In genomic region chr1:248821101-248821500, GRCh38 we compare ENCODE assay signal across 11 cellular contexts. TPM values are rescaled to one million over a fixed set of nuclear protein-coding genes. Genes with fewer than 3 reads are reported as not detected.
DNase-seq lines count a peak whose midpoint lies in the region; ATAC-seq, FAIRE-seq and TF ChIP-seq lines count a peak whose summit lies in the region.
"Had no signal": no experiment of that assay in that cellular context is flagged by ENCODE, and none has a peak within 500 bp of the region (broad histone marks: within the 10 kb centered on the region; RNA-seq: fewer than 3 reads in every experiment).

No MANE protein-coding gene starts in this region.

- H3K4me1 Mint-ChIP-seq in HFFc6 (ENCODE audit: low read depth): peaks cover 63% of the 10 kb centered on the region
- H3K4me1 Mint-ChIP-seq in astrocyte (ENCODE audit: low read depth, unreplicated experiment): peaks cover 44% of the 10 kb centered on the region
- peaks cover 71% of the 10 kb centered on the region for H3K4me1 Mint-ChIP-seq in activated naive CD8-positive, alpha-beta T cell treated with anti-CD3 and anti-CD28 coated beads, Interleukin-2, amount 50 U/mL, for 24 hours

- H4K20me1 ChIP-seq in astrocyte (ENCODE audit: insufficient read depth, low read length): peaks cover 37% of the 10 kb centered on the region

- peak overlapping the region; percentile 98 for H3K27ac Mint-ChIP-seq in HFFc6
- peak overlapping the region; percentile 91 for H3K27ac Mint-ChIP-seq in astrocyte (ENCODE audit: unreplicated experiment)
- no peak overlapping the region for H3K27ac Mint-ChIP-seq in activated naive CD8-positive, alpha-beta T cell treated with anti-CD3 and anti-CD28 coated beads, Interleukin-2, amount 50 U/mL, for 24 hours

- ATAC-seq in GM21515 (IDR thresholded peaks at IDR 0.05; ENCODE audit: unreplicated experiment): no peak
- no peak for ATAC-seq in activated naive CD8-positive, alpha-beta T cell treated with anti-CD3 and anti-CD28 coated beads, Interleukin-2, amount 50 U/mL, for 24 hours

- H3K4me2 ChIP-seq in astrocyte (ENCODE audit: low read length): peak overlapping the region; percentile 90

- no peak for TF ChIP-seq CTCF in AG04449 (IDR thresholded peaks at IDR 0.05; ENCODE audit: insufficient read depth, low read length, missing control alignments)
- no peak for TF ChIP-seq CTCF in HFFc6 (IDR thresholded peaks at IDR 0.05)
- no peak for TF ChIP-seq CTCF in astrocyte (IDR thresholded peaks at IDR 0.05; ENCODE audit: insufficient read depth, low read depth, low read length)

- no peak overlapping the region for H2AFZ ChIP-seq in astrocyte (ENCODE audit: low read depth, low read length)

- H3K4me3 Mint-ChIP-seq in HFFc6: peak overlapping the region; percentile 94
- H3K4me3 Mint-ChIP-seq in astrocyte (ENCODE audit: unreplicated experiment): peak overlapping the region; percentile 90
- H3K4me3 Mint-ChIP-seq in activated naive CD8-positive, alpha-beta T cell treated with anti-CD3 and anti-CD28 coated beads, Interleukin-2, amount 50 U/mL, for 24 hours: no peak overlapping the region

- H3K9me3 Mint-ChIP-seq in HFFc6 (no peaks in the 10 kb centered on the region), astrocyte (ENCODE audit: unreplicated experiment) (no peaks in the 10 kb centered on the region)
- no peaks in the 10 kb centered on the region for H3K9me3 Mint-ChIP-seq in activated naive CD8-positive, alpha-beta T cell treated with anti-CD3 and anti-CD28 coated beads, Interleukin-2, amount 50 U/mL, for 24 hours

- no peaks in the 10 kb centered on the region for H3K9me3 ChIP-seq in astrocyte (ENCODE audit: insufficient read depth, low read depth, low read length)

- FAIRE-seq in astrocyte (lab: Jason Lieb, UNC): no peak

- POLR2A ChIA-PET in AG04449 (lab: Yijun Ruan, JAX): interaction anchor here (0.9 to 1.3 kb wide), 2 partner anchors 17 to 52 kb away, joined by 4 read pairs; partner anchors contain the start of gene ZNF672

- no peaks in the 10 kb centered on the region; the same call in 1 of the 2 replicates for H3K27me3 Mint-ChIP-seq in HFFc6 (ENCODE audit: insufficient read depth)
- no peaks in the 10 kb centered on the region for H3K27me3 Mint-ChIP-seq in astrocyte (ENCODE audit: low read depth, unreplicated experiment)
- H3K27me3 Mint-ChIP-seq in activated naive CD8-positive, alpha-beta T cell treated with anti-CD3 and anti-CD28 coated beads, Interleukin-2, amount 50 U/mL, for 24 hours: no peaks in the 10 kb centered on the region

- DNase-seq in AG04449 (ENCODE audit: low read depth, low spot score) (no peak), HFFc6 (peak; percentile 92), astrocyte (ENCODE audit: low read depth) (peak; percentile 87), kidney tubule cell (ENCODE audit: low spot score) (peak; percentile 99), NK-92 (lab: John Stamatoyannopoulos, UW; ENCODE audit: unreplicated experiment) (no peak), DMS79 (lab: John Stamatoyannopoulos, UW) (no peak)
- DNase-seq in activated naive CD8-positive, alpha-beta T cell treated with anti-CD3 and anti-CD28 coated beads, Interleukin-2, amount 50 U/mL, for 24 hours: no peak
- DNase-seq: Calu3; central memory CD4-positive, alpha-beta T cell; KG1 had no signal

- H3K4me3 ChIP-seq in AG04449 (ENCODE audit: low read depth, low read length) (peak overlapping the region; percentile 25; the same call in 1 of the 2 replicates), astrocyte (ENCODE audit: insufficient read depth, low read depth, low read length) (peak overlapping the region; percentile 52)

- peaks cover 89% of the 10 kb centered on the region for H3K79me2 ChIP-seq in astrocyte (ENCODE audit: insufficient read depth, low read length)

- H3K36me3 Mint-ChIP-seq in HFFc6 (ENCODE audit: low read depth): peaks cover 53% of the 10 kb centered on the region
- peaks cover 21% of the 10 kb centered on the region for H3K36me3 Mint-ChIP-seq in astrocyte (ENCODE audit: low read depth, unreplicated experiment)
- peaks cover 20% of the 10 kb centered on the region for H3K36me3 Mint-ChIP-seq in activated naive CD8-positive, alpha-beta T cell treated with anti-CD3 and anti-CD28 coated beads, Interleukin-2, amount 50 U/mL, for 24 hours (ENCODE audit: low read depth)

- CTCF ChIA-PET in AG04449 (lab: Yijun Ruan, JAX): interaction anchor here (0.9 to 2.2 kb wide), 2 partner anchors 10 to 14 kb away, joined by 5 to 10 read pairs; no protein-coding TSS in a partner anchor

- peaks cover 32% of the 10 kb centered on the region for H3K36me3 ChIP-seq in astrocyte (ENCODE audit: insufficient read depth, low read length)

- peak overlapping the region; percentile 99 for H3K9ac ChIP-seq in astrocyte (ENCODE audit: low read length)

- peak overlapping the region; percentile 95 for H3K27ac ChIP-seq in astrocyte (ENCODE audit: low read depth, low read length)

- H3K27me3 ChIP-seq in astrocyte (ENCODE audit: insufficient read depth, low read length): no peaks in the 10 kb centered on the region

- peaks cover 47% of the 10 kb centered on the region for H3K4me1 ChIP-seq in astrocyte (ENCODE audit: insufficient read depth, low read length)

RNA-seq across cellular contexts. Expression of gene SH3BP5L, which starts 4.6 kb away (rescaled TPM):
- total RNA-seq in HFFc6 (2021; fragmentation: NEBNext Ultra II Directional; extraction: Animal tissue kit (Norgen Biotek cat#: 25700)): 10 to 100 TPM; 29.8 to 42.1 (median 32.2) TPM
- 34.9 and 37.7 TPM in 2 replicates for total RNA-seq in astrocyte

RNA-seq across cellular contexts. Expression of gene ZNF672, which starts 16.9 kb away (rescaled TPM):
- total RNA-seq in HFFc6 (2021; fragmentation: NEBNext Ultra II Directional; extraction: Animal tissue kit (Norgen Biotek cat#: 25700)): 10 to 100 TPM; 13.8 to 20.8 (median 17.6) TPM
- total RNA-seq in astrocyte: 16.2 and 20.6 TPM in 2 replicates

RNA-seq across cellular contexts. Expression of gene ZNF692, which starts 37.8 kb away (rescaled TPM):
- 10 to 100 TPM; 18.4 to 28.9 (median 21.1) TPM for total RNA-seq in HFFc6 (2021; fragmentation: NEBNext Ultra II Directional; extraction: Animal tissue kit (Norgen Biotek cat#: 25700))
- 39.0 and 41.4 TPM in 2 replicates for total RNA-seq in astrocyte

Comparison
In these comparisons a context has a peak if more than half of its experiments do, and no peak if none do; other contexts are left out.
1. DNase-seq: peak in HFFc6 (single experiment), astrocyte (single experiment) and kidney tubule cell (single experiment); none in AG04449 (single experiment), NK-92 (single experiment), DMS79 (single experiment) and activated naive CD8-positive, alpha-beta T cell treated with anti-CD3 and anti-CD28 coated beads, Interleukin-2, amount 50 U/mL, for 24 hours (single experiment).